ENCODE assay signal across 11 cellular contexts in the genomic region with DNA sequence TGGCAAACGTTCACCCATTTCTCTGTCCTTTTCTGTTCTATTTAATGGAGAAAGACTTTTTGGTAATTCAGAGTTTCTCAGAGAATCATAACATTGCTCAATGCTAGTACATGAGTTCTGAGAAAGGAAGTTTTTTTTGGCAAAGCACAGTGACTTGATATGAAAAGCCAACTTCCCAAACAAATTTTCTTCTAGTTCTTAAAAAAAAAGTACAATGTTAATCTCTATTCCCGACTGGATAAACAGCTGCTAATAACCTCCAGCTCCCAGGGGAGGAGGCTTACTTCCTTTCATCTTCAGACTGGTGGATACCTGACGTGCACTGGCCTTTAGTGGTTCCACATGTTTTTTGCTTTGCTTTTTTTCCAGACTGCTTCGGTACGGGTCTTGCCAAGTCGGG.
DNase-seq lines count a peak whose midpoint lies in the region; ATAC-seq and TF ChIP-seq lines count a peak whose summit lies in the region.
"Had no signal": no experiment of that assay in that cellular context is flagged by ENCODE, and none has a peak within 500 bp of the region (broad histone marks: within the 10 kb centered on the region; RNA-seq: fewer than 3 reads in every experiment).

No MANE protein-coding gene starts in this region.

- H3K9me3 ChIP-seq in mesenchymal stem cell (ENCODE audit: control insufficient read depth, low read length) (no peaks in the 10 kb centered on the region), suprapubic skin (no peaks in the 10 kb centered on the region)
- H3K9me3 ChIP-seq: body of pancreas had no signal

- H3K9me3 Mint-ChIP-seq in T-helper 2 cell treated with Interferon-gamma antibody and Interleukin-4, amounts not matched to agents 5 μg/mL and 100 μg/mL, for 36 hours, result no peaks in the 10 kb centered on the region
- H3K9me3 Mint-ChIP-seq in effector memory CD8-positive, alpha-beta T cell, result no peaks in the 10 kb centered on the region

- H3K18ac ChIP-seq in mesenchymal stem cell (ENCODE audit: low read depth in 1 of 2, low read length in 2 of 2), result peak overlapping the region in 1 of 2 experiments; percentile 21

- no peak overlapping the region for H3K14ac ChIP-seq in mesenchymal stem cell (ENCODE audit: low read length in 2 of 2)

- H3K4me3 ChIP-seq in mesenchymal stem cell (ENCODE audit: insufficient read depth in 1 of 2, low read depth in 1 of 2, low read length in 2 of 2), result peak overlapping the region in 1 of 2 experiments; percentile 48
- no peak overlapping the region for H3K4me3 ChIP-seq in suprapubic skin
- H3K4me3 ChIP-seq: body of pancreas had no signal

- H3K27me3 ChIP-seq in mesenchymal stem cell (ENCODE audit: control insufficient read depth in 1 of 2, insufficient read depth in 1 of 2, low read length in 2 of 2) (no peaks in the 10 kb centered on the region), suprapubic skin (no peaks in the 10 kb centered on the region)
- H3K27me3 ChIP-seq: body of pancreas had no signal

- H3K79me1 ChIP-seq in mesenchymal stem cell (replicated peaks; ENCODE audit: low read length, poor library complexity, severe bottlenecking), result no peaks in the 10 kb centered on the region

- no peak overlapping the region for H4K91ac ChIP-seq in mesenchymal stem cell (ENCODE audit: low read length)

- H2AK5ac ChIP-seq in mesenchymal stem cell (ENCODE audit: low read length, severe bottlenecking), result no peak overlapping the region

- H4K8ac ChIP-seq in mesenchymal stem cell (ENCODE audit: low read length), result no peak overlapping the region

- H2BK15ac ChIP-seq in mesenchymal stem cell (ENCODE audit: low read depth, poor library complexity, severe bottlenecking), result no peak overlapping the region

- H3K4me2 ChIP-seq in mesenchymal stem cell (ENCODE audit: low read length, poor library complexity, severe bottlenecking), result peak overlapping the region; percentile 2

- H3K4me1 ChIP-seq in mesenchymal stem cell (ENCODE audit: control insufficient read depth, insufficient read depth, low read depth, low read length) (peaks cover 2% of the 10 kb centered on the region), suprapubic skin (peaks cover 36% of the 10 kb centered on the region)

- H3K27me3 Mint-ChIP-seq in T-helper 2 cell treated with Interferon-gamma antibody and Interleukin-4, amounts not matched to agents 5 μg/mL and 100 μg/mL, for 36 hours (ENCODE audit: low read depth), result peaks cover 3% of the 10 kb centered on the region
- no peaks in the 10 kb centered on the region for H3K27me3 Mint-ChIP-seq in effector memory CD8-positive, alpha-beta T cell

- no peak overlapping the region for H2BK12ac ChIP-seq in mesenchymal stem cell (ENCODE audit: low read length in 2 of 2)

- TF ChIP-seq POLR2A in suprapubic skin (IDR thresholded peaks at IDR 0.05), result no peak

- H2BK120ac ChIP-seq in mesenchymal stem cell (ENCODE audit: low read depth, low read length), result no peak overlapping the region

- H3K27ac Mint-ChIP-seq in T-helper 2 cell treated with Interferon-gamma antibody and Interleukin-4, amounts not matched to agents 5 μg/mL and 100 μg/mL, for 36 hours, result no peak overlapping the region
- no peak overlapping the region for H3K27ac Mint-ChIP-seq in effector memory CD8-positive, alpha-beta T cell

- no peak overlapping the region for H2AFZ ChIP-seq in mesenchymal stem cell (ENCODE audit: low read depth, low read length)

- no peak for TF ChIP-seq CTCF in suprapubic skin (IDR thresholded peaks at IDR 0.05)

- H3K4ac ChIP-seq in mesenchymal stem cell (ENCODE audit: low read depth in 1 of 2, low read length in 2 of 2), result no peak overlapping the region

- no peak for TF ChIP-seq EP300 in suprapubic skin (IDR thresholded peaks at IDR 0.05)

- ATAC-seq in effector memory CD8-positive, alpha-beta T cell (replicated peaks), result no peak
- ATAC-seq: body of pancreas had no signal

- WGBS in mesenchymal stem cell, result 55% methylated on average over 2 of the region's 6 CpGs
- WGBS in suprapubic skin, result 39% methylated on average over 6 of the region's 6 CpGs

- H3K23ac ChIP-seq in mesenchymal stem cell (ENCODE audit: low read length in 2 of 2), result no peak overlapping the region

- peak; percentile 53 for DNase-seq in NCI-H69 (lab: John Stamatoyannopoulos, UW)
- DNase-seq in dermis blood vessel endothelial cell, result peak; percentile 81
- DNase-seq in mesenchymal stem cell, result no peak
- no peak for DNase-seq in suprapubic skin (ENCODE audit: low spot score in 2 of 2)
- no peak for DNase-seq in GF-D8 (lab: John Stamatoyannopoulos, UW)
- no peak for DNase-seq in activated effector memory CD4-positive, alpha-beta T cell treated with anti-CD3 and anti-CD28 coated beads, Interleukin-2, amount 50 U/mL, for 16 hours
- no peak for DNase-seq in T-helper 2 cell treated with Interferon-gamma antibody and Interleukin-4, amounts not matched to agents 5 μg/mL and 100 μg/mL, for 36 hours (ENCODE audit: low spot score)
- no peak for DNase-seq in effector memory CD8-positive, alpha-beta T cell
- DNase-seq: activated CD4-positive, alpha-beta T cell treated with anti-CD3 and anti-CD28 coated beads, Interleukin-2, amount 50 U/mL, for 4 hours; body of pancreas; Calu3 had no signal

- no peak overlapping the region for H2BK5ac ChIP-seq in mesenchymal stem cell (ENCODE audit: low read depth, low read length, poor library complexity, severe bottlenecking)

- no peak overlapping the region for H3K27ac ChIP-seq in mesenchymal stem cell (ENCODE audit: low read length, poor library complexity, severe bottlenecking)
- H3K27ac ChIP-seq in suprapubic skin, result peak overlapping the region; percentile 41
- H3K27ac ChIP-seq: body of pancreas had no signal

- H3K4me3 Mint-ChIP-seq in T-helper 2 cell treated with Interferon-gamma antibody and Interleukin-4, amounts not matched to agents 5 μg/mL and 100 μg/mL, for 36 hours, result no peak overlapping the region
- no peak overlapping the region for H3K4me3 Mint-ChIP-seq in effector memory CD8-positive, alpha-beta T cell

- H3K36me3 Mint-ChIP-seq in T-helper 2 cell treated with Interferon-gamma antibody and Interleukin-4, amounts not matched to agents 5 μg/mL and 100 μg/mL, for 36 hours (ENCODE audit: low read depth), result no peaks in the 10 kb centered on the region
- no peaks in the 10 kb centered on the region for H3K36me3 Mint-ChIP-seq in effector memory CD8-positive, alpha-beta T cell (ENCODE audit: insufficient read depth)

- peaks cover 24% of the 10 kb centered on the region for H3K4me1 Mint-ChIP-seq in T-helper 2 cell treated with Interferon-gamma antibody and Interleukin-4, amounts not matched to agents 5 μg/mL and 100 μg/mL, for 36 hours (ENCODE audit: low read depth)
- H3K4me1 Mint-ChIP-seq in effector memory CD8-positive, alpha-beta T cell (ENCODE audit: low read depth in 2 of 2), result no peaks in the 10 kb centered on the region

- H3K36me3 ChIP-seq in mesenchymal stem cell (ENCODE audit: control insufficient read depth in 1 of 2, insufficient read depth in 2 of 2, low read depth in 1 of 2, low read length in 2 of 2) (peaks cover 0 to 47% of the 10 kb centered on the region in 2 experiments), suprapubic skin (no peaks in the 10 kb centered on the region)

- H3K9ac ChIP-seq in mesenchymal stem cell (ENCODE audit: low read length), result peak overlapping the region; percentile 50

Comparison
In these comparisons a context has a peak if more than half of its experiments do, and no peak if none do; other contexts are left out.
1. DNase-seq: peak in NCI-H69 (single experiment) and dermis blood vessel endothelial cell (single experiment); none in mesenchymal stem cell (single experiment), suprapubic skin (0 of 2), GF-D8 (single experiment), activated effector memory CD4-positive, alpha-beta T cell treated with anti-CD3 and anti-CD28 coated beads, Interleukin-2, amount 50 U/mL, for 16 hours (single experiment), T-helper 2 cell treated with Interferon-gamma antibody and Interleukin-4, amounts not matched to agents 5 μg/mL and 100 μg/mL, for 36 hours (single experiment) and effector memory CD8-positive, alpha-beta T cell (0 of 3).